Comparison of ENCODE assay signal across 1 cellular context in genomic region chr10:71438761-71439160, GRCh38.
TF ChIP-seq lines count a peak whose summit lies in the region.

No MANE protein-coding gene starts in this region.

TF ChIP-seq in WTC11, 78 proteins besides CTCF, POLR2A, EP300 and RAD21 (continued from another document):
- TF ChIP-seq ZMAT4 (CRISPR knock-in tag; IDR thresholded peaks at IDR 0.05) = no peak
- TF ChIP-seq IRF2 (CRISPR knock-in tag; IDR thresholded peaks at IDR 0.05; ENCODE audit: borderline replicate concordance, low read depth) = no peak
- no peak for TF ChIP-seq OVOL2 (CRISPR knock-in tag; IDR thresholded peaks at IDR 0.05; ENCODE audit: borderline replicate concordance)
- no peak for TF ChIP-seq PREB (CRISPR knock-in tag; IDR thresholded peaks at IDR 0.05; ENCODE audit: borderline replicate concordance)
- no peak for TF ChIP-seq ZNF425 (CRISPR knock-in tag; conservative IDR thresholded peaks at IDR 0.05)
- no peak for TF ChIP-seq NR2C2 (CRISPR knock-in tag; IDR thresholded peaks at IDR 0.05)
